14 cellular contexts compared by ENCODE assay signal in genomic region chr19:34960940-34961679, GRCh38. TPM values are rescaled to one million over a fixed set of nuclear protein-coding genes. Genes with fewer than 3 reads are reported as not detected.
DNase-seq lines count a peak whose midpoint lies in the region; ATAC-seq, FAIRE-seq and TF ChIP-seq lines count a peak whose summit lies in the region.
"Had no signal": no experiment of that assay in that cellular context is flagged by ENCODE, and none has a peak within 500 bp of the region (broad histone marks: within the 10 kb centered on the region; RNA-seq: fewer than 3 reads in every experiment).

No MANE protein-coding gene starts in this region.

- H3K4me2 ChIP-seq in endothelial cell of umbilical vein (ENCODE audit: insufficient read depth, low read length), result peak overlapping the region; percentile 80
- no peak overlapping the region for H3K4me2 ChIP-seq in mammary epithelial cell (ENCODE audit: insufficient read depth, low read depth, low read length)

- peaks cover 33% of the 10 kb centered on the region for H3K9me3 ChIP-seq in endothelial cell of umbilical vein (replicated peaks; ENCODE audit: control insufficient read depth, insufficient read depth, low read length)
- peaks cover 32 to 70% (median 63%) of the 10 kb centered on the region in 8 donors for H3K9me3 ChIP-seq in spleen
- peaks cover 50% of the 10 kb centered on the region for H3K9me3 ChIP-seq in mammary epithelial cell (replicated peaks; ENCODE audit: insufficient read depth, low read length)

- no peak for TF ChIP-seq POLR2A in endothelial cell of umbilical vein (IDR thresholded peaks at IDR 0.05; ENCODE audit: low read depth, low read length)
- no peak for TF ChIP-seq POLR2A in spleen (IDR thresholded peaks at IDR 0.05)

- TF ChIP-seq CTCF in endothelial cell of umbilical vein (IDR thresholded peaks at IDR 0.05; ENCODE audit: extremely low read depth in 1 of 2, insufficient read depth in 1 of 2, low read depth in 1 of 2, low read length in 2 of 2) (no peak), spleen (IDR thresholded peaks at IDR 0.05 in 8 of 11, conservative IDR thresholded peaks at IDR 0.05 in 3 of 11) (no peak), omental fat pad (IDR thresholded peaks at IDR 0.05) (no peak), mammary epithelial cell (conservative IDR thresholded peaks at IDR 0.05 in 1 of 2, IDR thresholded peaks at IDR 0.05 in 1 of 2; ENCODE audit: extremely low read depth in 1 of 2, insufficient read depth in 1 of 2, low read depth in 1 of 2, low read length in 2 of 2) (no peak)

- dilution Hi-C loops in endothelial cell of umbilical vein (cut with MboI; ENCODE audit: extremely low pct_ligation_motif_present, low sequenced_read_pairs) (no loop called here), mammary epithelial cell (cut with HindIII; ENCODE audit: low sequenced_read_pairs) (no loop called here)

- no peak overlapping the region for H3K9ac ChIP-seq in endothelial cell of umbilical vein (replicated peaks; ENCODE audit: extremely low read depth, insufficient read depth, low read length)
- H3K9ac ChIP-seq in mammary epithelial cell (ENCODE audit: insufficient read depth, low read length), result no peak overlapping the region

- H3K9me3 Mint-ChIP-seq in activated CD4-positive, alpha-beta T cell treated with anti-CD3 and anti-CD28 coated beads for 36 hours (ENCODE audit: low read depth), result peaks cover 52% of the 10 kb centered on the region
- H3K9me3 Mint-ChIP-seq in activated CD4-positive, alpha-beta T cell treated with anti-CD3 and anti-CD28 coated beads, Interleukin-2, amount 10 ng/mL, durations not matched to agents 7 days and 5 days, result peaks cover 76% of the 10 kb centered on the region

- POLR2A ChIA-PET in activated CD4-positive, alpha-beta T cell treated with anti-CD3 and anti-CD28 coated beads for 36 hours (lab: Charles Lee), result no interaction called here
- POLR2A ChIA-PET in activated CD4-positive, alpha-beta T cell treated with anti-CD3 and anti-CD28 coated beads, Interleukin-2, amount 10 ng/mL, durations not matched to agents 7 days and 5 days (lab: Charles Lee), result no interaction called here
- POLR2A ChIA-PET in endothelial cell of umbilical vein (lab: Charles Lee), result interaction anchor here (2.0 kb wide), 1 partner anchor 34 kb away, joined by 5 read pairs; the partner anchor contains the start of gene ZNF30

- H3K4me1 ChIP-seq in endothelial cell of umbilical vein (ENCODE audit: control insufficient read depth, extremely low read depth, insufficient read depth, low read length), result peaks cover 13% of the 10 kb centered on the region
- H3K4me1 ChIP-seq in spleen, result peaks cover 8 to 34% (median 23%) of the 10 kb centered on the region in 6 donors
- H3K4me1 ChIP-seq in mammary epithelial cell (ENCODE audit: insufficient read depth, low read length), result peaks cover 4% of the 10 kb centered on the region

- FAIRE-seq in RCC 7860 (lab: Jason Lieb, UNC) (no peak), endothelial cell of umbilical vein (lab: Jason Lieb, UNC) (no peak)
- FAIRE-seq: colon had no signal

- H3K36me3 Mint-ChIP-seq in activated CD4-positive, alpha-beta T cell treated with anti-CD3 and anti-CD28 coated beads for 36 hours (ENCODE audit: low read depth), result peaks cover 75% of the 10 kb centered on the region
- peaks cover 80% of the 10 kb centered on the region for H3K36me3 Mint-ChIP-seq in activated CD4-positive, alpha-beta T cell treated with anti-CD3 and anti-CD28 coated beads, Interleukin-2, amount 10 ng/mL, durations not matched to agents 7 days and 5 days (ENCODE audit: low read depth)

- no peaks in the 10 kb centered on the region for H3K27me3 Mint-ChIP-seq in activated CD4-positive, alpha-beta T cell treated with anti-CD3 and anti-CD28 coated beads for 36 hours
- H3K27me3 Mint-ChIP-seq in activated CD4-positive, alpha-beta T cell treated with anti-CD3 and anti-CD28 coated beads, Interleukin-2, amount 10 ng/mL, durations not matched to agents 7 days and 5 days, result no peaks in the 10 kb centered on the region

- peaks cover 24% of the 10 kb centered on the region for H3K4me1 Mint-ChIP-seq in activated CD4-positive, alpha-beta T cell treated with anti-CD3 and anti-CD28 coated beads for 36 hours
- H3K4me1 Mint-ChIP-seq in activated CD4-positive, alpha-beta T cell treated with anti-CD3 and anti-CD28 coated beads, Interleukin-2, amount 10 ng/mL, durations not matched to agents 7 days and 5 days, result peaks cover 38% of the 10 kb centered on the region

- no peaks in the 10 kb centered on the region for H4K20me1 ChIP-seq in endothelial cell of umbilical vein (replicated peaks; ENCODE audit: control insufficient read depth, extremely low read depth, insufficient read depth, low read length)
- H4K20me1 ChIP-seq in mammary epithelial cell (ENCODE audit: insufficient read depth, low read length), result no peaks in the 10 kb centered on the region

- H2AFZ ChIP-seq in endothelial cell of umbilical vein (ENCODE audit: low read depth, low read length) (no peak overlapping the region), mammary epithelial cell (ENCODE audit: low read depth, low read length) (no peak overlapping the region)

- H3K4me3 ChIP-seq in endothelial cell of umbilical vein (replicated peaks in 1 of 3; ENCODE audit: insufficient read depth in 1 of 3, low read depth in 1 of 3, low read length in 3 of 3) (peak overlapping the region in 2 of 3 experiments; percentile 58 to 85), spleen (peak overlapping the region in 1 of 8 donors; percentile 99), mammary epithelial cell (replicated peaks in 1 of 3; ENCODE audit: insufficient read depth in 1 of 3, low read depth in 2 of 3, low read length in 3 of 3) (no peak overlapping the region)
- H3K4me3 ChIP-seq: ovary had no signal

- no TSS peak for BruUV-seq in endothelial cell of umbilical vein (replicated peaks; lab: Mats Ljungman, UMichigan)
- no TSS peak for BruUV-seq in mammary epithelial cell (replicated peaks; lab: Mats Ljungman, UMichigan)

- no peak for ATAC-seq in activated CD4-positive, alpha-beta T cell treated with anti-CD3 and anti-CD28 coated beads for 36 hours
- ATAC-seq in omental fat pad (ENCODE audit: low FRiP score), result no peak

- intact Hi-C loops in activated CD4-positive, alpha-beta T cell treated with anti-CD3 and anti-CD28 coated beads for 36 hours (cut with DNase I, micrococcal nuclease), result loop anchor here in 1 of 2 experiments (5.0 kb wide), 1 partner anchor 41 kb away; the partner anchor contains the start of gene GRAMD1A
- intact Hi-C loops in endothelial cell of umbilical vein (cut with micrococcal nuclease), result loop anchor here (5.0 kb wide), 2 partner anchors 181 to 189 kb away; partner anchors contain the start of genes FXYD7 and ZNF599
- intact Hi-C loops in spleen (cut with DNase I; ENCODE audit: low total_unique reads), result no loop called here
- intact Hi-C loops in mammary epithelial cell (cut with micrococcal nuclease), result loop anchor here (10.0 kb wide), 1 partner anchor 126 kb away; no protein-coding TSS in a partner anchor

- H3K27ac Mint-ChIP-seq in activated CD4-positive, alpha-beta T cell treated with anti-CD3 and anti-CD28 coated beads for 36 hours, result peak overlapping the region; percentile 28
- no peak overlapping the region for H3K27ac Mint-ChIP-seq in activated CD4-positive, alpha-beta T cell treated with anti-CD3 and anti-CD28 coated beads, Interleukin-2, amount 10 ng/mL, durations not matched to agents 7 days and 5 days

- H3K4me3 Mint-ChIP-seq in activated CD4-positive, alpha-beta T cell treated with anti-CD3 and anti-CD28 coated beads for 36 hours, result no peak overlapping the region
- no peak overlapping the region for H3K4me3 Mint-ChIP-seq in activated CD4-positive, alpha-beta T cell treated with anti-CD3 and anti-CD28 coated beads, Interleukin-2, amount 10 ng/mL, durations not matched to agents 7 days and 5 days
- H3K4me3 Mint-ChIP-seq: H9 had no signal

- H3K27me3 ChIP-seq in endothelial cell of umbilical vein (ENCODE audit: control insufficient read depth in 2 of 2, insufficient read depth in 2 of 2, low read length in 2 of 2), result no peaks in the 10 kb centered on the region
- no peaks in the 10 kb centered on the region for H3K27me3 ChIP-seq in spleen (replicated peaks in 1 of 7)
- H3K27me3 ChIP-seq in mammary epithelial cell (ENCODE audit: insufficient read depth, low read length), result no peaks in the 10 kb centered on the region
- H3K27me3 ChIP-seq: ovary had no signal

- H3K79me2 ChIP-seq in endothelial cell of umbilical vein (ENCODE audit: control insufficient read depth, insufficient read depth, low read length) (peaks cover 51% of the 10 kb centered on the region), mammary epithelial cell (ENCODE audit: insufficient read depth, low read length) (peaks cover 16% of the 10 kb centered on the region)

- 90 to 99% (median 96%) methylated on average over 11 to 12 of the region's 12 CpGs for WGBS in spleen, 5 donors
- 87% methylated on average over 7 of the region's 12 CpGs for WGBS in mammary epithelial cell (ENCODE audit: low coverage, missing lambda C conversion rate)

- DNase-seq in activated CD4-positive, alpha-beta T cell treated with anti-CD3 and anti-CD28 coated beads for 36 hours, result no peak
- DNase-seq in activated CD4-positive, alpha-beta T cell treated with anti-CD3 and anti-CD28 coated beads, Interleukin-2, amount 10 ng/mL, durations not matched to agents 7 days and 5 days, result no peak
- DNase-seq in RCC 7860 (ENCODE audit: low spot score), result peak; percentile 10
- no peak for DNase-seq in endothelial cell of umbilical vein (ENCODE audit: low read depth, low spot score)
- DNase-seq in spleen, result peak; percentile 52
- DNase-seq in NCI-H1092 treated with DMSO at 0.1 percent for 48 hours (lab: John Stamatoyannopoulos, UW), result no peak
- DNase-seq in omental fat pad (ENCODE audit: low spot score), result no peak
- DNase-seq in mammary epithelial cell, result no peak
- DNase-seq: H9, NCI-H187 treated with DMSO at 0.1 percent for 48 hours, NCI-H748 treated with DMSO at 0.1 percent for 48 hours, ovary, Right ventricle myocardium superior had no signal

- H3K27ac ChIP-seq in endothelial cell of umbilical vein (ENCODE audit: insufficient read depth, low read depth, low read length) (peak overlapping the region; percentile 94), spleen (peak overlapping the region in 1 of 8 donors; percentile 85), mammary epithelial cell (ENCODE audit: insufficient read depth, low read depth, low read length) (no peak overlapping the region)
- H3K27ac ChIP-seq: ovary had no signal

- CTCF ChIA-PET in activated CD4-positive, alpha-beta T cell treated with anti-CD3 and anti-CD28 coated beads for 36 hours (lab: Charles Lee), result interaction anchor here (0.7 to 1.2 kb wide), 2 partner anchors 45 to 602 kb away, joined by 3 to 4 read pairs; no protein-coding TSS in a partner anchor
- CTCF ChIA-PET in activated CD4-positive, alpha-beta T cell treated with anti-CD3 and anti-CD28 coated beads, Interleukin-2, amount 10 ng/mL, durations not matched to agents 7 days and 5 days (lab: Charles Lee), result interaction anchor here (1.3 to 1.6 kb wide), 3 partner anchors 11 to 34 kb away, joined by 3 read pairs; partner anchors contain the start of gene ZNF30
- CTCF ChIA-PET in endothelial cell of umbilical vein (lab: Charles Lee), result interaction anchor here (1.3 to 3.4 kb wide), 4 partner anchors 8 to 122 kb away, joined by 3 to 13 read pairs (median 8); partner anchors contain the start of gene ZNF30
- CTCF ChIA-PET in mammary epithelial cell (lab: Charles Lee; ENCODE audit: low non-redundant PET), result no interaction called here

- H3K9me1 ChIP-seq in endothelial cell of umbilical vein (replicated peaks; ENCODE audit: control insufficient read depth, extremely low read depth, insufficient read depth, low read length), result no peaks in the 10 kb centered on the region

- in situ Hi-C loops in mammary epithelial cell (cut with MboI; ENCODE audit: low sequenced_read_pairs in 2 of 2), result no loop called here

- peaks cover 29 to 45% of the 10 kb centered on the region in 2 experiments for H3K36me3 ChIP-seq in endothelial cell of umbilical vein (ENCODE audit: control insufficient read depth in 2 of 2, extremely low read depth in 1 of 2, insufficient read depth in 2 of 2, low read length in 2 of 2)
- peaks cover 26 to 60% (median 48%) of the 10 kb centered on the region in 6 donors for H3K36me3 ChIP-seq in spleen
- peaks cover 9% of the 10 kb centered on the region for H3K36me3 ChIP-seq in mammary epithelial cell (ENCODE audit: insufficient read depth, low read length)

RNA-seq across cellular contexts. Expression of gene ZNF792, which starts 2.9 kb away (rescaled TPM):
- total RNA-seq in activated CD4-positive, alpha-beta T cell treated with anti-CD3 and anti-CD28 coated beads for 36 hours, result 1 to 10 TPM; 5.6 to 5.7 TPM
- total RNA-seq in activated CD4-positive, alpha-beta T cell treated with anti-CD3 and anti-CD28 coated beads, Interleukin-2, amount 10 ng/mL, durations not matched to agents 7 days and 5 days, result 10 to 100 TPM; 14.8 to 15.3 TPM
- total RNA-seq in endothelial cell of umbilical vein (19.6 and 19.8 TPM in 2 replicates), spleen (10 to 100 TPM; 10.4 to 22.9 (median 16.6) TPM), omental fat pad (10 to 100 TPM in 2 of 4 donors, 1 to 10 TPM in 2; 3.7 to 29.3 (median 8.7) TPM), mammary epithelial cell (1 to 10 TPM; 2.2 to 4.7 TPM)
- polyA plus RNA-seq in endothelial cell of umbilical vein (10.9 and 11.3 TPM in 2 replicates), spleen (1 to 10 TPM; 1.5 to 3.0 (median 1.6) TPM), mammary epithelial cell (1.6 TPM)
- polyA plus RNA-seq in endothelial cell of umbilical vein (2011; cell fraction: cytosol; rRNA removed), result 10.2 and 11.7 TPM in 2 replicates
- 21.0 and 25.4 TPM in 2 replicates for polyA plus RNA-seq in endothelial cell of umbilical vein (2011; cell fraction: nucleus; rRNA removed)
- 9.5 and 9.8 TPM in 2 replicates for polyA plus RNA-seq in endothelial cell of umbilical vein (2012)
- polyA minus RNA-seq in endothelial cell of umbilical vein (60.2 and 63.6 TPM in 2 replicates), mammary epithelial cell (4.4 TPM)
- 0.82 TPM for polyA minus RNA-seq in endothelial cell of umbilical vein (2011; cell fraction: cytosol; rRNA and poly(A)+ RNA removed)
- polyA minus RNA-seq in endothelial cell of umbilical vein (2011; cell fraction: nucleus; rRNA and poly(A)+ RNA removed), result 53.5 and 64.3 TPM in 2 replicates

RNA-seq across cellular contexts. Expression of gene ZNF30, which starts 34.4 kb away (rescaled TPM):
- total RNA-seq in activated CD4-positive, alpha-beta T cell treated with anti-CD3 and anti-CD28 coated beads for 36 hours, result 1 to 10 TPM; 5.7 to 6.2 TPM
- total RNA-seq in activated CD4-positive, alpha-beta T cell treated with anti-CD3 and anti-CD28 coated beads, Interleukin-2, amount 10 ng/mL, durations not matched to agents 7 days and 5 days, result 1 to 10 TPM; 4.0 to 4.8 TPM
- total RNA-seq in endothelial cell of umbilical vein (3.6 and 4.7 TPM in 2 replicates), spleen (10 to 100 TPM in 1 of 7 donors, 1 to 10 TPM in 6; 2.7 to 23.5 (median 3.4) TPM), omental fat pad (1 to 10 TPM in 2 of 4 donors, under 1 TPM in 2; 0.93 to 3.9 (median 1.5) TPM), mammary epithelial cell (1 to 10 TPM; 3.5 to 3.8 TPM)
- polyA plus RNA-seq in endothelial cell of umbilical vein (1.2 and 1.3 TPM in 2 replicates), spleen (1 to 10 TPM; 2.0 to 2.8 (median 2.2) TPM), mammary epithelial cell (2.2 TPM)
- polyA plus RNA-seq in endothelial cell of umbilical vein (2011; cell fraction: cytosol; rRNA removed), result 2.1 and 2.3 TPM in 2 replicates
- polyA plus RNA-seq in endothelial cell of umbilical vein (2011; cell fraction: nucleus; rRNA removed), result 2.4 and 2.6 TPM in 2 replicates
- 3.8 and 4.9 TPM in 2 replicates for polyA plus RNA-seq in endothelial cell of umbilical vein (2012)
- polyA minus RNA-seq in endothelial cell of umbilical vein (2.6 and 3.6 TPM in 2 replicates), mammary epithelial cell (6.4 TPM)
- 2.3 TPM for polyA minus RNA-seq in endothelial cell of umbilical vein (2011; cell fraction: cytosol; rRNA and poly(A)+ RNA removed)
- polyA minus RNA-seq in endothelial cell of umbilical vein (2011; cell fraction: nucleus; rRNA and poly(A)+ RNA removed), result 2.0 and 2.5 TPM in 2 replicates

RNA-seq across cellular contexts. Expression of gene GRAMD1A, which starts 39.0 kb away (rescaled TPM):
- total RNA-seq in activated CD4-positive, alpha-beta T cell treated with anti-CD3 and anti-CD28 coated beads for 36 hours, result 100 to 1,000 TPM; 185 to 227 TPM
- 100 to 1,000 TPM; 106 to 114 TPM for total RNA-seq in activated CD4-positive, alpha-beta T cell treated with anti-CD3 and anti-CD28 coated beads, Interleukin-2, amount 10 ng/mL, durations not matched to agents 7 days and 5 days
- total RNA-seq in endothelial cell of umbilical vein (130 and 139 TPM in 2 replicates), spleen (100 to 1,000 TPM in 5 of 7 donors, 10 to 100 TPM in 2; 80.3 to 177 (median 118) TPM), omental fat pad (10 to 100 TPM; 34.7 to 70.7 (median 43.3) TPM), mammary epithelial cell (10 to 100 TPM; 19.8 to 54.4 TPM)
- polyA plus RNA-seq in endothelial cell of umbilical vein (127 and 162 TPM in 2 replicates), spleen (10 to 100 TPM; 30.0 to 63.2 (median 30.4) TPM), mammary epithelial cell (30.2 TPM)
- 104 and 137 TPM in 2 replicates for polyA plus RNA-seq in endothelial cell of umbilical vein (2011; cell fraction: cytosol; rRNA removed)
- polyA plus RNA-seq in endothelial cell of umbilical vein (2011; cell fraction: nucleus; rRNA removed), result 196 and 258 TPM in 2 replicates
- polyA plus RNA-seq in endothelial cell of umbilical vein (2012), result 73.2 and 107 TPM in 2 replicates
- polyA minus RNA-seq in endothelial cell of umbilical vein (102 and 108 TPM in 2 replicates), mammary epithelial cell (61.8 TPM)
- 30.2 TPM for polyA minus RNA-seq in endothelial cell of umbilical vein (2011; cell fraction: cytosol; rRNA and poly(A)+ RNA removed)
- polyA minus RNA-seq in endothelial cell of umbilical vein (2011; cell fraction: nucleus; rRNA and poly(A)+ RNA removed), result 64.1 and 68.0 TPM in 2 replicates

Comparison
In these comparisons a context has a peak if more than half of its experiments do, and no peak if none do; other contexts are left out.
1. DNase-seq: peak in RCC 7860 (single experiment) and spleen (single experiment); none in activated CD4-positive, alpha-beta T cell treated with anti-CD3 and anti-CD28 coated beads for 36 hours (single experiment), activated CD4-positive, alpha-beta T cell treated with anti-CD3 and anti-CD28 coated beads, Interleukin-2, amount 10 ng/mL, durations not matched to agents 7 days and 5 days (single experiment), endothelial cell of umbilical vein (single experiment), NCI-H1092 treated with DMSO at 0.1 percent for 48 hours (single experiment), omental fat pad (single experiment) and mammary epithelial cell (single experiment).
2. H3K4me3 ChIP-seq: peak in endothelial cell of umbilical vein (2 of 3); none in mammary epithelial cell (0 of 3).